Comparison of ENCODE assay signal across 8 cellular contexts in genomic region chr3:13419356-13420050, GRCh38. TPM values are rescaled to one million over a fixed set of nuclear protein-coding genes. Genes with fewer than 3 reads are reported as not detected.
A peak's percentile ranks its signal among the peaks of the same experiment; 100 is the strongest.
DNase-seq lines count a peak whose midpoint lies in the region; ATAC-seq, FAIRE-seq and TF ChIP-seq lines count a peak whose summit lies in the region.

No MANE protein-coding gene starts in this region.

- no peaks in the 10 kb centered on the region for H3K27me3 ChIP-seq in K562 (ENCODE audit: control insufficient read depth in 2 of 2, insufficient read depth in 2 of 2, low read length in 2 of 2)

- H3K27ac Mint-ChIP-seq in CD14-positive monocyte: peak overlapping the region; percentile 87 to 99 (median 94)
- H3K27ac Mint-ChIP-seq in T-helper 2 cell treated with Interferon-gamma antibody and Interleukin-4, amounts not matched to agents 5 μg/mL and 100 μg/mL, for 36 hours: peak overlapping the region; percentile 79

- H3K36me3 ChIP-seq in K562 (ENCODE audit: control insufficient read depth, insufficient read depth, low read length) (peaks cover 39% of the 10 kb centered on the region), kidney (ENCODE audit: control insufficient read depth in 1 of 2, insufficient read depth in 2 of 2, low read length in 2 of 2) (no peaks in the 10 kb centered on the region)

- H2AFZ ChIP-seq in K562 (ENCODE audit: low read depth, low read length): peak overlapping the region; percentile 37

- WGBS in K562 (ENCODE audit: insufficient coverage, low coverage, missing lambda C conversion rate): 1% methylated on average over 63 of the region's 74 CpGs

- TF ChIP-seq POLR2A in K562 (conservative IDR thresholded peaks at IDR 0.05): no peak

- peak; percentile 18 to 33; a peak in 2 of 4 replicates for TF ChIP-seq RAD21 in K562 (CRISPR knock-in tag; conservative IDR thresholded peaks at IDR 0.05 in 1 of 2, IDR thresholded peaks at IDR 0.05 in 1 of 2)

- POLR2A ChIA-PET in K562 (lab: Yijun Ruan, JAX): interaction anchor here (0.5 to 2.3 kb wide), 9 partner anchors 7 to 439 kb away, joined by 3 to 9 read pairs (median 3); no protein-coding TSS in a partner anchor

- H3K36me3 Mint-ChIP-seq in CD14-positive monocyte: peaks cover 7 to 13% of the 10 kb centered on the region in 2 donors
- peaks cover 36% of the 10 kb centered on the region for H3K36me3 Mint-ChIP-seq in T-helper 2 cell treated with Interferon-gamma antibody and Interleukin-4, amounts not matched to agents 5 μg/mL and 100 μg/mL, for 36 hours (ENCODE audit: low read depth)

- DNase-seq in CD14-positive monocyte (ENCODE audit: low spot score): no peak
- DNase-seq in T-helper 2 cell treated with Interferon-gamma antibody and Interleukin-4, amounts not matched to agents 5 μg/mL and 100 μg/mL, for 36 hours (ENCODE audit: low spot score): peak; percentile 59
- peak; percentile 68 to 89 (median 83) for DNase-seq in K562 (ENCODE audit: extremely low read depth in 1 of 4, low spot score in 3 of 4)
- peak; percentile 80 for DNase-seq in kidney
- peak; percentile 30 to 39 for DNase-seq in stimulated activated CD4-positive, alpha-beta T cell treated with anti-CD3 and anti-CD28 coated beads, Interleukin-15, amount 100 ng/mL, for 48 hours (ENCODE audit: low read depth in 2 of 2)
- DNase-seq in NCI-H2081 treated with DMSO at 0.1 percent for 48 hours (lab: John Stamatoyannopoulos, UW): no peak

- H3K9me3 Mint-ChIP-seq in CD14-positive monocyte: no peaks in the 10 kb centered on the region
- H3K9me3 Mint-ChIP-seq in T-helper 2 cell treated with Interferon-gamma antibody and Interleukin-4, amounts not matched to agents 5 μg/mL and 100 μg/mL, for 36 hours: no peaks in the 10 kb centered on the region

- no peak for TF ChIP-seq EP300 in K562 (IDR thresholded peaks at IDR 0.05; ENCODE audit: low read length)

- H3K4me1 Mint-ChIP-seq in CD14-positive monocyte: peaks cover 62% of the 10 kb centered on the region
- H3K4me1 Mint-ChIP-seq in T-helper 2 cell treated with Interferon-gamma antibody and Interleukin-4, amounts not matched to agents 5 μg/mL and 100 μg/mL, for 36 hours (ENCODE audit: low read depth): peaks cover 61% of the 10 kb centered on the region

- no TSS peak for BruUV-seq in K562 (replicated peaks; lab: Mats Ljungman, UMichigan)

- H3K4me1 ChIP-seq in K562 (replicated peaks in 1 of 2; ENCODE audit: control insufficient read depth in 2 of 2, insufficient read depth in 2 of 2, low read length in 2 of 2): peaks cover 50 to 55% of the 10 kb centered on the region in 2 experiments
- H3K4me1 ChIP-seq in kidney (ENCODE audit: control insufficient read depth in 1 of 2, insufficient read depth in 1 of 2, low read depth in 1 of 2, low read length in 2 of 2): peaks cover 0 to 9% of the 10 kb centered on the region in 2 donors

- in situ Hi-C loops in K562 (cut with MboI): no loop called here

- H3K9me1 ChIP-seq in K562 (ENCODE audit: control insufficient read depth, insufficient read depth, low read length): peaks cover 9% of the 10 kb centered on the region

- no peak for TF ChIP-seq CTCF in CD14-positive monocyte (IDR thresholded peaks at IDR 0.05)
- TF ChIP-seq CTCF in K562 (IDR thresholded peaks at IDR 0.05 in 2 of 3, conservative IDR thresholded peaks at IDR 0.05 in 1 of 3; ENCODE audit: insufficient read depth in 2 of 3, low read depth in 1 of 3, low read length in 3 of 3): peak in 2 of 3 experiments; percentile 16 to 37; a peak in 4 of 6 replicates
- no peak for TF ChIP-seq CTCF in kidney (IDR thresholded peaks at IDR 0.05; ENCODE audit: borderline replicate concordance, extremely low read depth, insufficient read depth)

- H3K27me3 Mint-ChIP-seq in CD14-positive monocyte (ENCODE audit: low read depth in 3 of 3): peaks cover 0 to 2% (median under 1%) of the 10 kb centered on the region in 3 donors
- no peaks in the 10 kb centered on the region for H3K27me3 Mint-ChIP-seq in T-helper 2 cell treated with Interferon-gamma antibody and Interleukin-4, amounts not matched to agents 5 μg/mL and 100 μg/mL, for 36 hours (ENCODE audit: low read depth)

- H3K9ac ChIP-seq in K562 (ENCODE audit: insufficient read depth in 1 of 2, low read depth in 2 of 2, low read length in 2 of 2) (peak overlapping the region; percentile 77 to 99), kidney (ENCODE audit: low read length in 2 of 2) (peak overlapping the region; percentile 23 to 46)

- peaks cover 17% of the 10 kb centered on the region; the same call in 1 of the 2 replicates for H4K20me1 ChIP-seq in K562 (replicated peaks; ENCODE audit: control insufficient read depth, insufficient read depth, low read length)

- CTCF ChIA-PET in K562 (lab: Yijun Ruan, JAX; ENCODE audit: low intra/inter-chr PET ratio): interaction anchor here (1.0 kb wide), 1 partner anchor 33 kb away, joined by 3 read pairs; no protein-coding TSS in a partner anchor

- peaks cover 59% of the 10 kb centered on the region for H3K79me2 ChIP-seq in K562 (ENCODE audit: control insufficient read depth, insufficient read depth, low read length)

- H3K4me3 ChIP-seq in K562 (peak overlapping the region; percentile 62), kidney (ENCODE audit: low read length in 2 of 2) (peak overlapping the region; percentile 61 to 66)

- H3K4me3 Mint-ChIP-seq in CD14-positive monocyte: peak overlapping the region; percentile 85 to 95
- H3K4me3 Mint-ChIP-seq in T-helper 2 cell treated with Interferon-gamma antibody and Interleukin-4, amounts not matched to agents 5 μg/mL and 100 μg/mL, for 36 hours: peak overlapping the region; percentile 91

- FAIRE-seq in K562 (lab: Jason Lieb, UNC) (no peak), kidney (lab: Jason Lieb, UNC) (no peak)

- H3K27ac ChIP-seq in K562 (ENCODE audit: extremely low read depth, low read depth, low read length) (peak overlapping the region; percentile 91), kidney (ENCODE audit: low read depth in 2 of 2, low read length in 2 of 2) (peak overlapping the region; percentile 32 to 47)

- H3K9me3 ChIP-seq in K562 (replicated peaks; ENCODE audit: control insufficient read depth, insufficient read depth, low read depth, low read length): no peaks in the 10 kb centered on the region
- no peaks in the 10 kb centered on the region for H3K9me3 ChIP-seq in kidney (ENCODE audit: control insufficient read depth in 1 of 2, low read length in 2 of 2)

- ATAC-seq in GM19463 (IDR thresholded peaks at IDR 0.05; ENCODE audit: unreplicated experiment): peak; percentile 46
- ATAC-seq in HG03565 (IDR thresholded peaks at IDR 0.05; ENCODE audit: unreplicated experiment): peak; percentile 24
- ATAC-seq in K562: peak; percentile 69

- peak overlapping the region; percentile 85 for H3K4me2 ChIP-seq in K562 (ENCODE audit: insufficient read depth, low read length)

- intact Hi-C loops in CD14-positive monocyte (cut with micrococcal nuclease) (loop anchor here (2.0 to 10.0 kb wide), 3 partner anchors 31 to 425 kb away; no protein-coding TSS in a partner anchor), K562 (cut with micrococcal nuclease) (no loop called here), kidney (cut with DNase I) (no loop called here)

TF ChIP-seq in K562, 482 proteins besides CTCF, POLR2A, EP300 and RAD21 (continues in another document):
- TF ChIP-seq TFE3 (CRISPR knock-in tag; IDR thresholded peaks at IDR 0.05) (no peak), ESRRB (CRISPR knock-in tag; IDR thresholded peaks at IDR 0.05; ENCODE audit: borderline replicate concordance) (no peak), FOXM1 (IDR thresholded peaks at IDR 0.05; ENCODE audit: low read depth) (no peak), FOXM1 (CRISPR knock-in tag; IDR thresholded peaks at IDR 0.05; ENCODE audit: low read depth) (0 out of 2 replicates have a peak, but pooled peaks have one; percentile 70), ZNF165 (CRISPR knock-in tag; IDR thresholded peaks at IDR 0.05; ENCODE audit: borderline replicate concordance) (no peak), GTF2E2 (tag; IDR thresholded peaks at IDR 0.05) (peak; percentile 42; the same call in 1 of the 2 replicates), ELF4 (CRISPR knock-in tag; IDR thresholded peaks at IDR 0.05) (no peak)

RNA-seq across cellular contexts. Expression of gene NUP210, which starts 0.6 kb away (rescaled TPM):
- polyA plus RNA-seq in CD14-positive monocyte (10 to 100 TPM in 1 of 2 donors, 1 to 10 TPM in 1; 7.9 to 13.0 TPM), K562 (2011; rRNA removed) (44.0 and 93.3 TPM in 2 replicates), K562 (2014; fragmentation: Illumina TruSeq; extraction: Trizol) (90.7 and 111 TPM in 2 replicates), K562 (2014; fragmentation: Nextera tagmentation; extraction: Ambion mirVana) (1 to 10 TPM; 1.2 to 1.4 TPM), K562 (2014; rRNA removed) (54.3 and 61.0 TPM in 2 replicates), kidney (ENCODE audit: insufficient read depth, low read depth, low replicate concordance) (5.6 TPM)
- 213 and 603 TPM in 2 replicates for total RNA-seq in K562 (2011; cell fraction: chromatin; rRNA removed; ENCODE audit: low replicate concordance)
- total RNA-seq in K562 (2011; cell fraction: nucleolus; rRNA removed): 374 and 409 TPM in 2 replicates
- 286 and 299 TPM in 2 replicates for total RNA-seq in K562 (2011; cell fraction: nucleoplasm; rRNA removed)
- total RNA-seq in K562 (2014; rRNA removed) (60.7 and 76.5 TPM in 2 replicates), K562 (2014; rRNA removed; fragmentation: Illumina TruSeq; extraction: Trizol) (25.4 and 30.2 TPM in 2 replicates), K562 (2015; rRNA removed; fragmentation: Illumina TruSeq; extraction: Trizol) (36.0 and 39.9 TPM in 2 replicates), K562 (2021) (128 and 138 TPM in 2 replicates), kidney (22.9 TPM)
- 51.4 and 78.4 TPM in 2 replicates for polyA plus RNA-seq in K562 (2011; cell fraction: cytosol; rRNA removed)
- 125 and 255 TPM in 2 replicates for polyA plus RNA-seq in K562 (2011; cell fraction: nucleus; rRNA removed)
- 95.0 and 139 TPM in 2 replicates for polyA plus RNA-seq in K562 (2012)
- 82.2 and 99.7 TPM in 2 replicates for polyA minus RNA-seq in K562 (2011; rRNA and poly(A)+ RNA removed)
- 114 and 152 TPM in 2 replicates for polyA minus RNA-seq in K562 (2011; cell fraction: cytosol; rRNA and poly(A)+ RNA removed)
- 137 and 138 TPM in 2 replicates for polyA minus RNA-seq in K562 (2011; cell fraction: nucleus; rRNA and poly(A)+ RNA removed)

Comparison
In these comparisons a context has a peak if more than half of its experiments do, and no peak if none do; other contexts are left out.
1. DNase-seq: peak in T-helper 2 cell treated with Interferon-gamma antibody and Interleukin-4, amounts not matched to agents 5 μg/mL and 100 μg/mL, for 36 hours (single experiment), K562 (4 of 4), kidney (single experiment) and stimulated activated CD4-positive, alpha-beta T cell treated with anti-CD3 and anti-CD28 coated beads, Interleukin-15, amount 100 ng/mL, for 48 hours (2 of 2); none in CD14-positive monocyte (single experiment) and NCI-H2081 treated with DMSO at 0.1 percent for 48 hours (single experiment).
2. CTCF ChIP-seq: peak in K562 (2 of 3); none in CD14-positive monocyte (single experiment) and kidney (single experiment).
3. intact Hi-C loops: an anchor here in CD14-positive monocyte (2.0 to 10.0 kb wide); none called in K562 and kidney.
4. Peak in every context shown above with its lines, with median percentiles within 50 percentile points of each other: ATAC-seq.